In the genomic region with DNA sequence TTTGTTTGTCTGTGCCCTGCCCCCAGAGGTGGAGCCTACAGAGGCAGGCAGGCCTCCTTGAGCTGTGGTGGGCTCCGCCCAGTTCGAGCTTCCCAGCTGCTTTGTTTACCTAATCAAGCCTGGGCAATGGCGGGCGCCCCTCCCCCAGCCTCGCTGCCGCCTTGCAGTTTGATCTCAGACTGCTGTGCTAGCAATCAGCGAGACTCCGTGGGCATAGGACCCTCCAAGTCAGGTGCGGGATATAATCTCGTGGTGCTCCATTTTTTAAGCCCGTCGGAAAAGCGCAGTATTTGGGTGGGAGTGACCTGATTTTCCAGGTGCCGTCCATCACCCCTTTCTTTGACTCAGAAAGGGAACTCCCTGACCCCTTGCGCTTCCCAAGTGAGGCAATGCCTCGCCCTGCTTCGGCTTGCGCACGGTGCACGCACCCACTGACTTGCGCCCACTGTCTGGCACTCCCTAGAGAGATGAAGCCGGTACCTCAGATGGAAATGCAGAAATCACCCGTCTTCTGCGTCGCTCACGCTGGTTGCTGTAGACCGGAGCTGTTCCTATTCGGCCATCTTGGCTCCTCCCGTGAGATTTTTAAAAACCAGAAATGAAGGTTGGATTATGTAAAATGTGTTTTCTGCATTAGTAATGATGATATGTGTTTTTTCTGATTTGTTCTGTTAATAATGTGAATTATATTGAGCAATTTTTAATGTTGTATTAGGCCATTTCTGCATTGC, we compare ENCODE assay signal across 8 cellular contexts. TPM values are rescaled to one million over a fixed set of nuclear protein-coding genes. Genes with fewer than 3 reads are reported as not detected.
A peak's percentile ranks its signal among the peaks of the same experiment; 100 is the strongest.
DNase-seq lines count a peak whose midpoint lies in the region; TF ChIP-seq lines count a peak whose summit lies in the region.
"Not testable (repeated sequence)": the region's sequence is repeated elsewhere in the genome, so short reads cannot be mapped to it uniquely, and the experiment has no call there.
"Had no signal": no experiment of that assay in that cellular context is flagged by ENCODE, and none has a peak within 500 bp of the region (broad histone marks: within the 10 kb centered on the region; RNA-seq: fewer than 3 reads in every experiment).

No MANE protein-coding gene starts in this region.

- H3K79me2 ChIP-seq in PC-9 (ENCODE audit: low read depth) = not testable (repeated sequence)

- H3K9me3 ChIP-seq in HUES64 (ENCODE audit: insufficient read depth, low read depth, low read length) (peaks cover 41% of the 10 kb centered on the region), endodermal cell (ENCODE audit: control insufficient read depth, low read length) (peaks cover 41% of the 10 kb centered on the region)
- not testable (repeated sequence) for H3K9me3 ChIP-seq in PC-9 (ENCODE audit: insufficient read depth, low read depth)

- not testable (repeated sequence) for H3K27ac ChIP-seq in HUES64 (ENCODE audit: low read depth, low read length); PC-9; endodermal cell (ENCODE audit: low read depth, low read length)

- peak overlapping the region; percentile 60 for H3K4me3 Mint-ChIP-seq in endodermal cell

- H3K27ac Mint-ChIP-seq in endodermal cell = not testable (repeated sequence)

- intact Hi-C loops in PC-9 (cut with micrococcal nuclease; ENCODE audit: unreplicated experiment) = not testable (repeated sequence)

- POLR2A ChIA-PET in PC-9 (lab: Charles Lee; ENCODE audit: unreplicated experiment) = not testable (repeated sequence)

- H3K27me3 ChIP-seq in H7 (ENCODE audit: control insufficient read depth, insufficient read depth, low read length); HUES64 (ENCODE audit: insufficient read depth, low read length); PC-9 (ENCODE audit: insufficient read depth, low read depth); endodermal cell (ENCODE audit: control insufficient read depth, insufficient read depth, low read length, poor library complexity, severe bottlenecking): not testable (repeated sequence)

- H3K36me3 Mint-ChIP-seq in endodermal cell (ENCODE audit: low read depth) = not testable (repeated sequence)

- H3K4me2 ChIP-seq in PC-9 = peak overlapping the region; percentile 80

- H3F3A ChIP-seq in PC-9 (ENCODE audit: insufficient read depth, low read depth) = not testable (repeated sequence)

- H3K4me3 ChIP-seq in H7 (ENCODE audit: insufficient read depth, low read depth, low read length) = peak overlapping the region; percentile 20
- 0 out of 2 replicates have a peak overlapping the region, but pooled peaks have one; percentile 23 for H3K4me3 ChIP-seq in HUES64 (ENCODE audit: low read length)
- H3K4me3 ChIP-seq in PC-9 = peak overlapping the region; percentile 56
- H3K4me3 ChIP-seq in endodermal cell (ENCODE audit: low read length) = not testable (repeated sequence)

- H3K9me3 Mint-ChIP-seq in endodermal cell = peaks cover 48% of the 10 kb centered on the region

- H3K4me1 ChIP-seq in HUES64 (ENCODE audit: insufficient read depth, low read length); PC-9 (replicated peaks; ENCODE audit: insufficient read depth); endodermal cell (ENCODE audit: control insufficient read depth, insufficient read depth, low read length): not testable (repeated sequence)

- not testable (repeated sequence) for H3K4me1 Mint-ChIP-seq in endodermal cell

- 70% methylated on average over 23 of the region's 29 CpGs for WGBS in HUES64
- 88 to 91% methylated on average over 12 to 23 of the region's 29 CpGs for WGBS in endodermal cell (ENCODE audit: insufficient coverage in 1 of 2, insufficient read length in 1 of 2), 2 experiments

- not testable (repeated sequence) for TF ChIP-seq CTCF in PC-9 (conservative IDR thresholded peaks at IDR 0.05); endodermal cell (conservative IDR thresholded peaks at IDR 0.05)

- H3K36me3 ChIP-seq in H7 (replicated peaks; ENCODE audit: control insufficient read depth, insufficient read depth, low read length); HUES64 (ENCODE audit: insufficient read depth, low read length); PC-9 (ENCODE audit: low read depth); endodermal cell (ENCODE audit: control insufficient read depth, insufficient read depth, low read length): not testable (repeated sequence)

- not testable (repeated sequence) for BruUV-seq in PC-9 (replicated peaks; lab: Mats Ljungman, UMichigan)

- H3K9me2 ChIP-seq in PC-9 (ENCODE audit: insufficient read depth) = not testable (repeated sequence)

- not testable (repeated sequence) for DNase-seq in H7, PC-9
- DNase-seq in NCI-H526 treated with DMSO at 0.1 percent for 48 hours (lab: John Stamatoyannopoulos, UW) (peak; percentile 11), endodermal cell (peak; percentile 54), islet precursor cell (peak; percentile 35)

- not testable (repeated sequence) for H4K20me1 ChIP-seq in PC-9 (ENCODE audit: insufficient read depth)

- not testable (repeated sequence) for H3K9ac ChIP-seq in HUES64 (ENCODE audit: low read depth, low read length); endodermal cell (ENCODE audit: extremely low read depth, low read length, poor library complexity, severe bottlenecking)

- CTCF ChIA-PET in PC-9 (lab: Charles Lee) = not testable (repeated sequence)

- H2AFZ ChIP-seq in PC-9 = peak overlapping the region; percentile 78

- not testable (repeated sequence) for H3K27me3 Mint-ChIP-seq in endodermal cell (ENCODE audit: insufficient read depth)

RNA-seq across cellular contexts. Expression of a gene that starts 59.7 kb away (rescaled TPM):
- 1.5 and 3.5 TPM in 2 replicates for total RNA-seq in H7 (2014; rRNA removed; shearing (Covaris generic))
- 0.70 TPM for polyA plus RNA-seq in HUES64 (2013, experiment 1 of 2)
- polyA plus RNA-seq in HUES64 (2013, experiment 2 of 2) = 1.5 TPM
- not detected in 2 replicates for total RNA-seq in PC-9 (2021)
- 1 to 10 TPM; 2.2 to 3.7 TPM for total RNA-seq in endodermal cell
- polyA plus RNA-seq in endodermal cell (2013, experiment 1 of 2) = 0.93 TPM
- polyA plus RNA-seq in endodermal cell (2013, experiment 2 of 2) = 1.4 TPM
- total RNA-seq: CD8-positive, alpha-beta memory T cell had no signal
- polyA plus RNA-seq: CD4-positive, CD25-positive, alpha-beta regulatory T cell had no signal
